In the genomic region with DNA sequence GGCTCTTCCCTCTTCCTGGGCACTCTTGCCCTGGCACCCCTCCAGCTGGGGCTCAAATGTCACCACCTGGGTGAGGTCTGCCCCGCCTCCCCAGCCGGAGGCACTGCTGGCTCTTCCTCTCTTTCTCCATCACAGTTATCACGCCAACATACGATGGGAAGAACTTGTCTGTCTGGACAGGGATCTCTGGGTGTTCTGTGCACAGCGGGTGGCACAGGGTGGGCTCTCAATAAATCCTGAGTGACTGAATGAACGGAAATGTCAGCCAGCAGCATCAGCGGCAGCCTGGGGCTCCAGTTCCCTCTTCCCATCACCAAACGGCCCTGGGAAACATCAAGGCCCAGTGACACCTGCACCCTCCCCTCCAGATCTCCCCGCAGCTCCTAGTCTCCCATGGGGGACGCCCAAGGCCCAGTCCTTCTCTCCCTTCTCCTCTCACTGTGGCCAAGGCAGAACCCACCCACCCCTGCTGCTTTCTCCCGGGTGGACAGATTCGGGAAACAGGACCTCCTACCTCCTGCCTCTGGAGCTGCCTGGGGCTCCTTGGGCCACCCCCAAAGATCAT, we compare ENCODE assay signal across 1 cellular context.
TF ChIP-seq lines count a peak whose summit lies in the region.

No MANE protein-coding gene starts in this region.

TF ChIP-seq in GM23338, 12 proteins besides CTCF, POLR2A, EP300 and RAD21 (continued from another document):
- no peak for TF ChIP-seq ZNF462 (CRISPR knock-in tag; IDR thresholded peaks at IDR 0.05)
- TF ChIP-seq ZNF331 (CRISPR knock-in tag; IDR thresholded peaks at IDR 0.05; ENCODE audit: low read depth): no peak
- no peak for TF ChIP-seq POLR2AphosphoS5 (IDR thresholded peaks at IDR 0.05; ENCODE audit: low read depth)
- TF ChIP-seq, protein P1, sequence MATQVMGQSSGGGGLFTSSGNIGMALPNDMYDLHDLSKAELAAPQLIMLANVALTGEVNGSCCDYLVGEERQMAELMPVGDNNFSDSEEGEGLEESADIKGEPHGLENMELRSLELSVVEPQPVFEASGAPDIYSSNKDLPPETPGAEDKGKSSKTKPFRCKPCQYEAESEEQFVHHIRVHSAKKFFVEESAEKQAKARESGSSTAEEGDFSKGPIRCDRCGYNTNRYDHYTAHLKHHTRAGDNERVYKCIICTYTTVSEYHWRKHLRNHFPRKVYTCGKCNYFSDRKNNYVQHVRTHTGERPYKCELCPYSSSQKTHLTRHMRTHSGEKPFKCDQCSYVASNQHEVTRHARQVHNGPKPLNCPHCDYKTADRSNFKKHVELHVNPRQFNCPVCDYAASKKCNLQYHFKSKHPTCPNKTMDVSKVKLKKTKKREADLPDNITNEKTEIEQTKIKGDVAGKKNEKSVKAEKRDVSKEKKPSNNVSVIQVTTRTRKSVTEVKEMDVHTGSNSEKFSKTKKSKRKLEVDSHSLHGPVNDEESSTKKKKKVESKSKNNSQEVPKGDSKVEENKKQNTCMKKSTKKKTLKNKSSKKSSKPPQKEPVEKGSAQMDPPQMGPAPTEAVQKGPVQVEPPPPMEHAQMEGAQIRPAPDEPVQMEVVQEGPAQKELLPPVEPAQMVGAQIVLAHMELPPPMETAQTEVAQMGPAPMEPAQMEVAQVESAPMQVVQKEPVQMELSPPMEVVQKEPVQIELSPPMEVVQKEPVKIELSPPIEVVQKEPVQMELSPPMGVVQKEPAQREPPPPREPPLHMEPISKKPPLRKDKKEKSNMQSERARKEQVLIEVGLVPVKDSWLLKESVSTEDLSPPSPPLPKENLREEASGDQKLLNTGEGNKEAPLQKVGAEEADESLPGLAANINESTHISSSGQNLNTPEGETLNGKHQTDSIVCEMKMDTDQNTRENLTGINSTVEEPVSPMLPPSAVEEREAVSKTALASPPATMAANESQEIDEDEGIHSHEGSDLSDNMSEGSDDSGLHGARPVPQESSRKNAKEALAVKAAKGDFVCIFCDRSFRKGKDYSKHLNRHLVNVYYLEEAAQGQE (IDR thresholded peaks at IDR 0.05; ENCODE audit: unreplicated experiment): no peak
- TF ChIP-seq CREB1 (CRISPR knock-in tag; IDR thresholded peaks at IDR 0.05; ENCODE audit: low read depth): no peak
- no peak for TF ChIP-seq EZH2phosphoT487 (IDR thresholded peaks at IDR 0.05; ENCODE audit: unreplicated experiment)
- no peak for TF ChIP-seq EZH2 (IDR thresholded peaks at IDR 0.05; ENCODE audit: low read depth, unreplicated experiment)
- no peak for TF ChIP-seq ZNF114 (CRISPR knock-in tag; IDR thresholded peaks at IDR 0.05)
- TF ChIP-seq JUNB (IDR thresholded peaks at IDR 0.05; ENCODE audit: unreplicated experiment): no peak
- TF ChIP-seq, protein P2, sequence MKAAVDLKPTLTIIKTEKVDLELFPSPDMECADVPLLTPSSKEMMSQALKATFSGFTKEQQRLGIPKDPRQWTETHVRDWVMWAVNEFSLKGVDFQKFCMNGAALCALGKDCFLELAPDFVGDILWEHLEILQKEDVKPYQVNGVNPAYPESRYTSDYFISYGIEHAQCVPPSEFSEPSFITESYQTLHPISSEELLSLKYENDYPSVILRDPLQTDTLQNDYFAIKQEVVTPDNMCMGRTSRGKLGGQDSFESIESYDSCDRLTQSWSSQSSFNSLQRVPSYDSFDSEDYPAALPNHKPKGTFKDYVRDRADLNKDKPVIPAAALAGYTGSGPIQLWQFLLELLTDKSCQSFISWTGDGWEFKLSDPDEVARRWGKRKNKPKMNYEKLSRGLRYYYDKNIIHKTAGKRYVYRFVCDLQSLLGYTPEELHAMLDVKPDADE (IDR thresholded peaks at IDR 0.05): no peak
- no peak for TF ChIP-seq STAT1 (IDR thresholded peaks at IDR 0.05; ENCODE audit: unreplicated experiment)
